Comparison of ENCODE assay signal across 1 cellular context in genomic region chr7:113086928-113087277, GRCh38.
TF ChIP-seq lines count a peak whose summit lies in the region.

No MANE protein-coding gene starts in this region.

TF ChIP-seq in endothelial cell of umbilical vein, 7 proteins besides CTCF, POLR2A, EP300 and RAD21 (continued from another document):
- TF ChIP-seq GATA2 (IDR thresholded peaks at IDR 0.05; ENCODE audit: insufficient read depth, insufficient read length, low read depth, low read length) = no peak
- TF ChIP-seq MYC (IDR thresholded peaks at IDR 0.05; ENCODE audit: low read depth, low read length) = no peak
- TF ChIP-seq POLR2AphosphoS5 (IDR thresholded peaks at IDR 0.05; ENCODE audit: insufficient read depth, low read depth, low read length) = no peak
- no peak for TF ChIP-seq MAX (IDR thresholded peaks at IDR 0.05; ENCODE audit: insufficient read depth, insufficient read length)
- no peak for TF ChIP-seq FOS (IDR thresholded peaks at IDR 0.05; ENCODE audit: borderline replicate concordance, insufficient read depth, low read length)
